ENCODE assay signal across 24 cellular contexts in the genomic region with DNA sequence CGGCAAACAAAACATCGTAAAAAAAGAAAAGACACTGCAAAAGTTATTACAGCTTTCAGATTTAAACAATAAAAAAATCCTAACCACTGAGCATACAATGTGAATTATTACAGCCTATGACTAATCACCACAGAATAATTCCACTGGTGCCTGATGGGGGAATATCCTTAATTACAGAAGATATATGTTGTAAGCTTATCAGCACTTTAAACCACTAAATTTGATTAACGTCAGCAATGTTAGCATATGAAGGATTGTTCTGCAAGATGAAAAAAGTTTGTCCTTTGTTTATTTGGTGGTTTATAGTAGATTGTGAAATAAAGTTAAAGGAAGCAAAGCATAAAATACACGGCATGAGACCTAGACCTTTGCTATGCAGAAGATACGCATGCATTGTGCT.
A peak's percentile ranks its signal among the peaks of the same experiment; 100 is the strongest.
DNase-seq lines count a peak whose midpoint lies in the region; FAIRE-seq and TF ChIP-seq lines count a peak whose summit lies in the region.
"Had no signal": no experiment of that assay in that cellular context is flagged by ENCODE, and none has a peak within 500 bp of the region (broad histone marks: within the 10 kb centered on the region; RNA-seq: fewer than 3 reads in every experiment).

No MANE protein-coding gene starts in this region.

- no peak overlapping the region for H3K27ac ChIP-seq in GM23248
- H3K27ac ChIP-seq: cardiac muscle cell had no signal

- DNase-seq in AG08395 (ENCODE audit: low spot score) (peak; percentile 48), GM23248 (peak; percentile 15), amniotic epithelial cell (ENCODE audit: low read depth) (peak; percentile 99), fibroblast of pulmonary artery (ENCODE audit: low read depth) (peak; percentile 45), frontal cortex (ENCODE audit: low spot score in 2 of 2) (no peak), glomerular visceral epithelial cell (ENCODE audit: extremely low spot score) (no peak), NCI-H82 (lab: John Stamatoyannopoulos, UW) (no peak), immature natural killer cell (no peak)
- DNase-seq: activated CD8-positive, alpha-beta T cell treated with anti-CD3 and anti-CD28 coated beads, Interleukin-2, amount 10 ng/mL, durations not matched to agents 7 days and 5 days; activated effector memory CD4-positive, alpha-beta T cell treated with Interleukin-2 at 50 U/mL for 16 hours; activated naive CD8-positive, alpha-beta T cell treated with anti-CD3 and anti-CD28 coated beads, Interleukin-2, amount 10 ng/mL, durations not matched to agents 7 days and 5 days; activated T-cell treated with anti-CD3 and anti-CD28 coated beads for 4 hours; KBM-7; NCI-H1436; NCI-H2107; NCI-H446 treated with DMSO at 0.1 percent for 48 hours; T-helper 1 cell had no signal

- no peak overlapping the region for H3K4me3 Mint-ChIP-seq in immature natural killer cell
- H3K4me3 Mint-ChIP-seq: activated CD8-positive, alpha-beta T cell treated with anti-CD3 and anti-CD28 coated beads, Interleukin-2, amount 10 ng/mL, durations not matched to agents 7 days and 5 days; activated naive CD8-positive, alpha-beta T cell treated with anti-CD3 and anti-CD28 coated beads, Interleukin-2, amount 10 ng/mL, durations not matched to agents 7 days and 5 days; CD14-positive monocyte; dendritic cell treated with granulocyte-macrophage colony-stimulating factor and Interleukin-4, amounts not matched to agents 40 ng/mL and 50 ng/mL, for 4 days; GM23338; memory B cell; type B pancreatic cell had no signal

- no peak overlapping the region for H2AFZ ChIP-seq in GM23248
- H2AFZ ChIP-seq: GM23338 had no signal

- no peaks in the 10 kb centered on the region for H3K36me3 Mint-ChIP-seq in immature natural killer cell
- H3K36me3 Mint-ChIP-seq: activated naive CD8-positive, alpha-beta T cell treated with anti-CD3 and anti-CD28 coated beads, Interleukin-2, amount 10 ng/mL, durations not matched to agents 7 days and 5 days; CD14-positive monocyte; memory B cell; type B pancreatic cell had no signal

- no peak overlapping the region for H3K4me2 ChIP-seq in GM23248 (ENCODE audit: unreplicated experiment)
- H3K4me2 ChIP-seq: GM23338 had no signal

- H3K9me2 ChIP-seq in GM23248 (ENCODE audit: insufficient read depth) = no peaks in the 10 kb centered on the region

- no peaks in the 10 kb centered on the region for H3F3A ChIP-seq in GM23248 (ENCODE audit: insufficient read depth)

- no peaks in the 10 kb centered on the region for H3K9me3 ChIP-seq in GM23248 (ENCODE audit: low read depth)

- H3K27me3 Mint-ChIP-seq in immature natural killer cell (ENCODE audit: low read depth in 3 of 3) = no peaks in the 10 kb centered on the region
- H3K27me3 Mint-ChIP-seq: activated naive CD8-positive, alpha-beta T cell treated with anti-CD3 and anti-CD28 coated beads, Interleukin-2, amount 10 ng/mL, durations not matched to agents 7 days and 5 days; dendritic cell treated with granulocyte-macrophage colony-stimulating factor and Interleukin-4, amounts not matched to agents 40 ng/mL and 50 ng/mL, for 4 days; memory B cell; progenitor cell of endocrine pancreas; type B pancreatic cell had no signal

- no peaks in the 10 kb centered on the region for H3K79me2 ChIP-seq in GM23248 (ENCODE audit: insufficient read depth)

- H3K27me3 ChIP-seq in GM23248 (replicated peaks; ENCODE audit: insufficient read depth) = peaks cover 19% of the 10 kb centered on the region; the same call in 1 of the 2 replicates
- H3K27me3 ChIP-seq: cardiac muscle cell had no signal

- H3K4me1 ChIP-seq in GM23248 (ENCODE audit: insufficient read depth) = no peaks in the 10 kb centered on the region

- 17 to 23% methylated on average over 5 of the region's 5 CpGs for WGBS in GM23248 (ENCODE audit: low coverage in 1 of 2, low lambda C conversion rate in 2 of 2, missing lambda C conversion rate in 2 of 2), 2 experiments

- no peak overlapping the region for H3K27ac Mint-ChIP-seq in immature natural killer cell
- H3K27ac Mint-ChIP-seq: activated CD8-positive, alpha-beta T cell treated with anti-CD3 and anti-CD28 coated beads, Interleukin-2, amount 10 ng/mL, durations not matched to agents 7 days and 5 days; activated naive CD8-positive, alpha-beta T cell treated with anti-CD3 and anti-CD28 coated beads, Interleukin-2, amount 10 ng/mL, durations not matched to agents 7 days and 5 days; CD14-positive monocyte; dendritic cell treated with granulocyte-macrophage colony-stimulating factor and Interleukin-4, amounts not matched to agents 40 ng/mL and 50 ng/mL, for 4 days; GM23338; memory B cell; progenitor cell of endocrine pancreas; type B pancreatic cell had no signal

- in situ Hi-C loops in GM23248 (cut with MboI) = no loop called here

- H3K36me3 ChIP-seq in GM23248 (ENCODE audit: low read depth) = no peaks in the 10 kb centered on the region
- H3K36me3 ChIP-seq: cardiac muscle cell had no signal

- H3K4me3 ChIP-seq in GM23248 (no peak overlapping the region), fibroblast of pulmonary artery (replicated peaks; ENCODE audit: low read depth, low read length) (no peak overlapping the region)
- H3K4me3 ChIP-seq: cardiac muscle cell, GM23338 had no signal

- no peak for FAIRE-seq in frontal cortex (lab: Jason Lieb, UNC)

- no peak for TF ChIP-seq CTCF in fibroblast of pulmonary artery (IDR thresholded peaks at IDR 0.05; ENCODE audit: low read length, missing control alignments)

- H3K4me1 Mint-ChIP-seq in immature natural killer cell = no peaks in the 10 kb centered on the region
- H3K4me1 Mint-ChIP-seq: activated naive CD8-positive, alpha-beta T cell treated with anti-CD3 and anti-CD28 coated beads, Interleukin-2, amount 10 ng/mL, durations not matched to agents 7 days and 5 days; CD14-positive monocyte; GM23338; memory B cell had no signal

- H3K9ac ChIP-seq in GM23248 = no peak overlapping the region

- no peaks in the 10 kb centered on the region for H4K20me1 ChIP-seq in GM23248 (ENCODE audit: insufficient read depth)

- H3K9me3 Mint-ChIP-seq in immature natural killer cell = peaks cover 0 to 5% (median 0%) of the 10 kb centered on the region in 6 donors
- H3K9me3 Mint-ChIP-seq: type B pancreatic cell had no signal

Comparison
In these comparisons a context has a peak if more than half of its experiments do, and no peak if none do; other contexts are left out.
1. DNase-seq: peak in AG08395 (single experiment), GM23248 (single experiment), amniotic epithelial cell (single experiment) and fibroblast of pulmonary artery (single experiment); none in frontal cortex (0 of 2), glomerular visceral epithelial cell (single experiment), NCI-H82 (single experiment) and immature natural killer cell (0 of 3).